Comparison of ENCODE assay signal across 8 cellular contexts in genomic region chr1:176206006-176206960, GRCh38. TPM values are rescaled to one million over a fixed set of nuclear protein-coding genes. Genes with fewer than 3 reads are reported as not detected.
DNase-seq lines count a peak whose midpoint lies in the region; TF ChIP-seq lines count a peak whose summit lies in the region.

No MANE protein-coding gene starts in this region.

- no peak for TF ChIP-seq CTCF in endodermal cell (conservative IDR thresholded peaks at IDR 0.05)

- peak overlapping the region; percentile 93 for H3K4me3 Mint-ChIP-seq in endodermal cell

- H3K4me1 ChIP-seq in endodermal cell (ENCODE audit: control insufficient read depth, insufficient read depth, low read length) (no peaks in the 10 kb centered on the region), mesodermal cell (ENCODE audit: control insufficient read depth, insufficient read depth, low read length, poor library complexity, severe bottlenecking) (peaks cover 9% of the 10 kb centered on the region)

- H3K4me3 ChIP-seq in H7 (ENCODE audit: insufficient read depth, low read depth, low read length), result peak overlapping the region; percentile 99
- peak overlapping the region; percentile 99 for H3K4me3 ChIP-seq in endodermal cell (ENCODE audit: low read length)
- H3K4me3 ChIP-seq in mesodermal cell (ENCODE audit: extremely low read depth, insufficient read depth, low read length, poor library complexity, severe bottlenecking), result peak overlapping the region; percentile 80

- H3K9me3 ChIP-seq in endodermal cell (ENCODE audit: control insufficient read depth, low read length), result no peaks in the 10 kb centered on the region
- no peaks in the 10 kb centered on the region for H3K9me3 ChIP-seq in mesodermal cell (ENCODE audit: control insufficient read depth, low read length)

- peak overlapping the region; percentile 97 for H3K27ac Mint-ChIP-seq in endodermal cell

- peak overlapping the region; percentile 89 for H3K27ac ChIP-seq in endodermal cell (ENCODE audit: low read depth, low read length)
- H3K27ac ChIP-seq in mesodermal cell (ENCODE audit: low read depth, low read length, severe bottlenecking), result peak overlapping the region; percentile 89

- DNase-seq in SIG-M5 treated with dmso at 0.1 percent for 504 hours (lab: John Stamatoyannopoulos, UW; ENCODE audit: unreplicated experiment) (peak; percentile 58), SIG-M5 (lab: John Stamatoyannopoulos, UW) (no peak), H7 (peak; percentile 67), LHCN-M2 (ENCODE audit: low read depth) (peak; percentile 46), endodermal cell (peak; percentile 86)
- DNase-seq in activated CD4-positive, CD25-positive, alpha-beta regulatory T cell treated with anti-CD3 and anti-CD28 coated beads, Interleukin-2, amount 50 U/mL, for 72 hours, result peak; percentile 61
- DNase-seq in stimulated activated naive CD4-positive, alpha-beta T cell treated with Interleukin-2 at 50 U/mL for 16 hours (lab: John Stamatoyannopoulos, UW), result peak; percentile 55

- WGBS in endodermal cell (ENCODE audit: insufficient coverage in 1 of 2, insufficient read length in 1 of 2), 2 experiments, result 0 to 1% methylated on average over 26 to 58 of the region's 58 CpGs
- WGBS in mesodermal cell (ENCODE audit: insufficient coverage in 2 of 2), 2 experiments, result 0 to 1% methylated on average over 41 to 55 of the region's 58 CpGs

- H3K36me3 Mint-ChIP-seq in endodermal cell (ENCODE audit: low read depth), result peaks cover 6% of the 10 kb centered on the region

- no peaks in the 10 kb centered on the region for H3K27me3 ChIP-seq in H7 (ENCODE audit: control insufficient read depth, insufficient read depth, low read length)
- H3K27me3 ChIP-seq in endodermal cell (ENCODE audit: control insufficient read depth, insufficient read depth, low read length, poor library complexity, severe bottlenecking), result no peaks in the 10 kb centered on the region

- H3K9me3 Mint-ChIP-seq in endodermal cell, result no peaks in the 10 kb centered on the region

- H3K9ac ChIP-seq in endodermal cell (ENCODE audit: extremely low read depth, low read length, poor library complexity, severe bottlenecking), result peak overlapping the region; percentile 75

- H3K36me3 ChIP-seq in H7 (replicated peaks; ENCODE audit: control insufficient read depth, insufficient read depth, low read length) (no peaks in the 10 kb centered on the region), endodermal cell (ENCODE audit: control insufficient read depth, insufficient read depth, low read length) (no peaks in the 10 kb centered on the region), mesodermal cell (ENCODE audit: control insufficient read depth, insufficient read depth, low read length) (no peaks in the 10 kb centered on the region)

- H3K4me1 Mint-ChIP-seq in endodermal cell, result peaks cover 12% of the 10 kb centered on the region

- H3K27me3 Mint-ChIP-seq in endodermal cell (ENCODE audit: insufficient read depth), result no peaks in the 10 kb centered on the region

RNA-seq across cellular contexts. Expression of gene COP1, which starts 0.8 kb away (rescaled TPM):
- total RNA-seq in H7 (2014; rRNA removed; shearing (Covaris generic)), result 61.9 and 69.6 TPM in 2 replicates
- 35.2 TPM in 2 replicates for total RNA-seq in LHCN-M2 (2014; rRNA removed)
- polyA plus RNA-seq in LHCN-M2 (2012), result 15.2 TPM
- 10 to 100 TPM; 70.1 to 70.6 TPM for total RNA-seq in endodermal cell
- polyA plus RNA-seq in endodermal cell (2013, experiment 1 of 2), result 49.2 TPM
- 48.9 TPM for polyA plus RNA-seq in endodermal cell (2013, experiment 2 of 2)
- polyA plus RNA-seq in mesodermal cell (2013, experiment 1 of 2), result 50.6 TPM
- 57.2 TPM for polyA plus RNA-seq in mesodermal cell (2013, experiment 2 of 2)
